8 cellular contexts compared by ENCODE assay signal in the genomic region with DNA sequence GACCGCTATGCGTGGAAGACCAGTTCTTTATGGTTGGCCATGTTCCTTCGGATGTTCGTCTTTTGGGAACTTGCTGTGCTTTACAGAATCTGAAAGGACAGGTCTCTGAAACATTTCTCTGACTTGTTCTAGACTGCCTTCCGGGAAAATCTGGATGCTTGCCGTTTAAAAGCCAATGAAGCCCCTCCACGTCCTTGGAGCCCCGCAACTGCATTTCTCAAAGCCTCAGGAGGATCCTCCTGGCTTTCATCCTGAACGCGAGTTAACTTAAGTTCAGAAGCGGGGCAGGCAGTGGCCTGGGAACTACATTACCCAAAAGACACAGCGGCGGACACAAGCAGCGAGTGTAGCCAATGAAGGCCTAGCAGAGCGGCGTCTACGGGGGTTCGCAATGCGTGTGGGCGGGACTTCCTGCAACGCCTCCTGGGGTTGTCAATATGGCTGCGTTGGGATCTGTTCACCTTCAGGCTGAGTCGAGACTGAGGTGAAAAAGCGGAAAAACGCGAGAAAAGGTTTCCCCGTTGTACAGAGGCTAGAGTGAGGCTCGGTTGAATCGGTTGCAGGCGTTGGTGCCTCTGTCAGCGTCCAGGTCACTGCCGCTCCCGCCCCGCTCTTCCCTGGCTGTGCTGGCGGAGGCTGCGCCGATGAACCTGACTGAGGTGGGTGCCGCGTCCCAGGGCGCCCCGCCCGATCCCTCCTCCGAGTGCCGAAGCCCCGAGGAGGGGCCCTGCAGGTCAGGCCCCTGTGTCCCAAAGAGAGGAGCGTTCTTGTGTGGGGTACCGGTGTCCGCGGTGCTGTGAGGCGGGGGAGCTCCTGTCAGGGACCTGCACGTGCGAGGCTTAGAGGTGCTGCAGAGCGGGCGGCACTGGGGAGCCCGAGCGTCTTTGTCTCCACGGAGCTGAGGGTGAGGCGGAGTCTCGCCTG.
A peak's percentile ranks its signal among the peaks of the same experiment; 100 is the strongest.
DNase-seq lines count a peak whose midpoint lies in the region; ATAC-seq and TF ChIP-seq lines count a peak whose summit lies in the region.

ZNF17 (plus strand) TSS at position 414 of the 924 bp plus-strand sequence. CDS start 2,455 bp downstream, outside the sequence.

- H3K9me3 ChIP-seq in SK-N-MC (ENCODE audit: low read depth, low read length), result no peaks in the 10 kb centered on the region

- no peak within 1 kb of the TSS for H3K27ac ChIP-seq in SK-N-MC

- CTCF ChIA-PET in activated naive CD4-positive, alpha-beta T cell treated with anti-CD3 and anti-CD28 coated beads, Interleukin-2, amount 10 ng/mL, durations not matched to agents 7 days and 5 days (lab: Charles Lee), result no interaction called here

- H3K27me3 Mint-ChIP-seq in activated naive CD4-positive, alpha-beta T cell treated with anti-CD3 and anti-CD28 coated beads, Interleukin-2, amount 10 ng/mL, durations not matched to agents 7 days and 5 days, result no peaks in the 10 kb centered on the region

- peak; percentile 85 for DNase-seq in GM06990 (ENCODE audit: extremely low read depth, insufficient read length)
- DNase-seq in NCI-H1048 (lab: John Stamatoyannopoulos, UW), result peak; percentile 67
- DNase-seq in SK-N-MC (ENCODE audit: low read depth, low spot score), result peak; percentile 75
- DNase-seq in activated naive CD4-positive, alpha-beta T cell treated with anti-CD3 and anti-CD28 coated beads, Interleukin-2, amount 10 ng/mL, durations not matched to agents 7 days and 5 days, result peak; percentile 96
- peak; percentile 95 for DNase-seq in globus pallidus (ENCODE audit: low spot score)
- DNase-seq in nucleus accumbens (lab: John Stamatoyannopoulos, UW), result peak; percentile 44 to 97 (median 90)
- peak; percentile 98 for DNase-seq in superior temporal gyrus (ENCODE audit: extremely low spot score)

- peaks cover 26% of the 10 kb centered on the region for H3K4me1 Mint-ChIP-seq in activated naive CD4-positive, alpha-beta T cell treated with anti-CD3 and anti-CD28 coated beads, Interleukin-2, amount 10 ng/mL, durations not matched to agents 7 days and 5 days

- peak within 1 kb of the TSS; percentile 86 for H3K4me3 ChIP-seq in GM06990 (replicated peaks; ENCODE audit: low read depth, low read length)
- peak within 1 kb of the TSS; percentile 88 for H3K4me3 ChIP-seq in SK-N-MC

- H3K4me3 Mint-ChIP-seq in activated naive CD4-positive, alpha-beta T cell treated with anti-CD3 and anti-CD28 coated beads, Interleukin-2, amount 10 ng/mL, durations not matched to agents 7 days and 5 days, result peak within 1 kb of the TSS; percentile 89

- peak; percentile 97 for ATAC-seq in HG02571 (IDR thresholded peaks at IDR 0.05; ENCODE audit: unreplicated experiment)

- H3K27ac Mint-ChIP-seq in activated naive CD4-positive, alpha-beta T cell treated with anti-CD3 and anti-CD28 coated beads, Interleukin-2, amount 10 ng/mL, durations not matched to agents 7 days and 5 days, result peak within 1 kb of the TSS; percentile 88

- peaks cover 35% of the 10 kb centered on the region for H3K36me3 Mint-ChIP-seq in activated naive CD4-positive, alpha-beta T cell treated with anti-CD3 and anti-CD28 coated beads, Interleukin-2, amount 10 ng/mL, durations not matched to agents 7 days and 5 days

- TF ChIP-seq CTCF in GM06990 (IDR thresholded peaks at IDR 0.05; ENCODE audit: insufficient read depth, low read length, poor library complexity, severe bottlenecking), result no peak

- peaks cover 17% of the 10 kb centered on the region for H3K9me3 Mint-ChIP-seq in activated naive CD4-positive, alpha-beta T cell treated with anti-CD3 and anti-CD28 coated beads, Interleukin-2, amount 10 ng/mL, durations not matched to agents 7 days and 5 days

- H3K9ac ChIP-seq in SK-N-MC (ENCODE audit: insufficient read length), result peak within 1 kb of the TSS; percentile 86

- peaks cover 10% of the 10 kb centered on the region for H3K36me3 ChIP-seq in GM06990 (ENCODE audit: control insufficient read depth, insufficient read depth, low read length)
- peaks cover 22% of the 10 kb centered on the region; the same call in 1 of the 2 replicates for H3K36me3 ChIP-seq in SK-N-MC (ENCODE audit: insufficient read depth, low read length)

- no peaks in the 10 kb centered on the region for H3K27me3 ChIP-seq in GM06990 (replicated peaks; ENCODE audit: control insufficient read depth, insufficient read depth, low read length)
